In the genomic region with DNA sequence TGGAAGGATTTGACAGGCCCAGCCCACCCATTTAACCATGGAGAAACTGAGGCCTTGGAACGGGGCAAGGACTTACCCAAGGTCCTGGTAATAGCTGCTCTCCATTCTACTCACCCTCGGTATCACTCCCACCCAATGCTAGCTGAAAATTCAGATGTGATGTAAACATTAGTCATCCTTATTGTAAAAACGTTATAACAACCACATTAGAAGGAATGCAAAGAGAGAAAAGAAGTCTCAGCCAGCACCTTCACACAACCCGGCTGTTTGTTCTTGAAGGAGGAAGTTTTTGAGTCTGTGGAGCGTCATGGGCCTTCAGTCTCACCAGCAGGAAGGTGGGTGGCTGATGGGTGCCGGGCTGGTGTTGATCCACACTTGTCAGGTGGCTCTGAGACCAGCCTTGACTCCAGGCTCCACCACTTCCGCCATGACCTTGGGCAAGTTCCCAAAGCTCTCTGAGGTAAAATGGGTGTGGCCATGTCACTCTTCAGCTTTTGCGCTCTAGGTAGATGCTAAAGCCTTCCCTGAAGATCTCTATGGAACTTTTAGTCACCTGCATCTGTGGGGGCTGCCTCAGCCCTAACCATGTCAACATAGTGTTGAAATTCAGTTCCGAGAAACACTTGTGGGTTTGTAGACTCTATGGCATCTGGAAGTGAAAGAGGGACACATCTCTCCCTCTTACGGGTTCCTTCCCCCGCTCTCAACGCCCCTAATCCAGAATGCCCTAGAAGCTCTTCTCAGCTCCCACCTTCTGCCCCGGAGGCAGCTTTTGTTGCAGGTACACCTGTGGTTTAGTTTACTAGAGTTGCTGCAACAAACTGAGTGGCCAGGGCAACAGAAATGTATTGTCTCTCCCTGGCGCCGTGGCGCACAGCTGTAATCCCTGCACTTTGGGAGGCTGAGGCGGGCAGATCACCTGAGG, we compare ENCODE assay signal across 9 cellular contexts. TPM values are rescaled to one million over a fixed set of nuclear protein-coding genes. Genes with fewer than 3 reads are reported as not detected.
DNase-seq lines count a peak whose midpoint lies in the region; ATAC-seq and TF ChIP-seq lines count a peak whose summit lies in the region.
"Had no signal": no experiment of that assay in that cellular context is flagged by ENCODE, and none has a peak within 500 bp of the region (broad histone marks: within the 10 kb centered on the region; RNA-seq: fewer than 3 reads in every experiment).

No MANE protein-coding gene starts in this region.

- RAD21 ChIA-PET in HCT116 (lab: Charles Lee; ENCODE audit: low non-redundant PET in 1 of 2, low total read pairs in 2 of 2, uncharacterized antibody in 2 of 2, unreplicated experiment in 2 of 2) = no interaction called here

- WGBS in mammary epithelial cell (ENCODE audit: low coverage, missing lambda C conversion rate) = 67% methylated on average over 16 of the region's 17 CpGs

- H3K9ac ChIP-seq in HCT116 (ENCODE audit: low read length) (no peak overlapping the region), mammary epithelial cell (ENCODE audit: insufficient read depth, low read length) (no peak overlapping the region)

- no peaks in the 10 kb centered on the region for H3K9me3 ChIP-seq in HCT116 (ENCODE audit: control insufficient read depth in 1 of 2, insufficient read depth in 1 of 2, low read depth in 1 of 2, low read length in 2 of 2)
- no peaks in the 10 kb centered on the region for H3K9me3 ChIP-seq in mammary epithelial cell (replicated peaks; ENCODE audit: insufficient read depth, low read length)

- H3K9me2 ChIP-seq in HCT116 (ENCODE audit: insufficient read depth) = no peaks in the 10 kb centered on the region

- no peak for TF ChIP-seq RAD21 in HCT116 (IDR thresholded peaks at IDR 0.05; ENCODE audit: low read depth)

- H3K79me2 ChIP-seq in HCT116 (ENCODE audit: insufficient read depth, low read length) (no peaks in the 10 kb centered on the region), mammary epithelial cell (ENCODE audit: insufficient read depth, low read length) (no peaks in the 10 kb centered on the region)

- POLR2A ChIA-PET in HCT116 (lab: Charles Lee) = no interaction called here

- intact Hi-C loops in HCT116 (cut with micrococcal nuclease) = no loop called here
- intact Hi-C loops in mammary epithelial cell (cut with micrococcal nuclease) = no loop called here

- DNase-seq in HCT116 (ENCODE audit: low read depth, low spot score) = no peak
- peak; percentile 88 for DNase-seq in activated CD4-positive, alpha-beta T cell treated with anti-CD3 and anti-CD28 coated beads for 1 hour
- peak; percentile 88 for DNase-seq in mammary epithelial cell
- peak; percentile 76 to 96 for DNase-seq in stimulated activated CD4-positive, alpha-beta T cell treated with anti-CD3 and anti-CD28 coated beads, Interleukin-4, amount 100 ng/mL, for 4 hours
- no peak for DNase-seq in cerebellum (ENCODE audit: low spot score)
- no peak for DNase-seq in erythroblast (lab: John Stamatoyannopoulos, UW)

- TF ChIP-seq POLR2A in HCT116 (IDR thresholded peaks at IDR 0.05; ENCODE audit: borderline replicate concordance, extremely low read depth, insufficient read depth, insufficient read length) (no peak), erythroblast (IDR thresholded peaks at IDR 0.05; ENCODE audit: low read length) (no peak)

- H3K4me1 ChIP-seq in HCT116 (ENCODE audit: control insufficient read depth in 1 of 2, insufficient read depth in 2 of 2, low read length in 2 of 2) (peaks cover 3 to 9% of the 10 kb centered on the region in 2 experiments; a peak in 3 of 4 replicates), mammary epithelial cell (ENCODE audit: insufficient read depth, low read length) (peaks cover 11% of the 10 kb centered on the region)

- CTCF ChIA-PET in HCT116 (lab: Charles Lee) = no interaction called here
- CTCF ChIA-PET in mammary epithelial cell (lab: Charles Lee; ENCODE audit: low non-redundant PET) = interaction anchor here (0.6 kb wide), 1 partner anchor 73 kb away, joined by 4 read pairs; no protein-coding TSS in a partner anchor

- no peak overlapping the region for H2AFZ ChIP-seq in HCT116 (ENCODE audit: low read depth, low read length, poor library complexity, severe bottlenecking)
- peak overlapping the region; percentile 19 for H2AFZ ChIP-seq in mammary epithelial cell (ENCODE audit: low read depth, low read length)

- H3K4me2 ChIP-seq in HCT116 (ENCODE audit: low read length) (peak overlapping the region; percentile 12; the same call in 1 of the 2 replicates), mammary epithelial cell (ENCODE audit: insufficient read depth, low read depth, low read length) (peak overlapping the region; percentile 34)

- in situ Hi-C loops in mammary epithelial cell (cut with MboI; ENCODE audit: low sequenced_read_pairs in 2 of 2) = no loop called here

- ATAC-seq in HCT116 (peak; percentile 47; the same call in 1 of the 2 replicates), HG03159 (IDR thresholded peaks at IDR 0.05; ENCODE audit: unreplicated experiment) (no peak), GM21526 (IDR thresholded peaks at IDR 0.05; ENCODE audit: low FRiP score, unreplicated experiment) (no peak)

- dilution Hi-C loops in mammary epithelial cell (cut with HindIII; ENCODE audit: low sequenced_read_pairs) = no loop called here

- H3K27ac ChIP-seq in HCT116 (ENCODE audit: low read depth, low read length) = no peak overlapping the region
- peak overlapping the region; percentile 23 for H3K27ac ChIP-seq in mammary epithelial cell (ENCODE audit: insufficient read depth, low read depth, low read length)
- H3K27ac ChIP-seq: SK-N-MC had no signal

- no peaks in the 10 kb centered on the region for H3K36me3 ChIP-seq in HCT116 (ENCODE audit: control insufficient read depth in 1 of 2, insufficient read depth in 2 of 2, low read length in 2 of 2)
- no peaks in the 10 kb centered on the region for H3K36me3 ChIP-seq in mammary epithelial cell (ENCODE audit: insufficient read depth, low read length)

- BruUV-seq in HCT116 (replicated peaks; lab: Mats Ljungman, UMichigan) (no TSS peak), mammary epithelial cell (replicated peaks; lab: Mats Ljungman, UMichigan) (TSS peak; percentile 90)

- H4K20me1 ChIP-seq in HCT116 (ENCODE audit: insufficient read depth) = no peaks in the 10 kb centered on the region
- H4K20me1 ChIP-seq in mammary epithelial cell (ENCODE audit: insufficient read depth, low read length) = no peaks in the 10 kb centered on the region

- H3K4me3 ChIP-seq in HCT116 (replicated peaks in 1 of 2; ENCODE audit: low read depth in 1 of 2, low read length in 2 of 2) = no peak overlapping the region
- H3K4me3 ChIP-seq in mammary epithelial cell (replicated peaks in 1 of 3; ENCODE audit: insufficient read depth in 1 of 3, low read depth in 2 of 3, low read length in 3 of 3) = no peak overlapping the region
- H3K4me3 ChIP-seq: SK-N-MC had no signal

- TF ChIP-seq CTCF in HCT116 (IDR thresholded peaks at IDR 0.05 in 2 of 3, conservative IDR thresholded peaks at IDR 0.05 in 1 of 3; ENCODE audit: borderline replicate concordance in 1 of 3, insufficient read depth in 1 of 3, low read depth in 2 of 3, low read length in 2 of 3) (no peak), mammary epithelial cell (conservative IDR thresholded peaks at IDR 0.05 in 1 of 2, IDR thresholded peaks at IDR 0.05 in 1 of 2; ENCODE audit: extremely low read depth in 1 of 2, insufficient read depth in 1 of 2, low read depth in 1 of 2, low read length in 2 of 2) (no peak)

- H3K27me3 ChIP-seq in HCT116 (ENCODE audit: insufficient read depth, low read length) (no peaks in the 10 kb centered on the region), mammary epithelial cell (ENCODE audit: insufficient read depth, low read length) (no peaks in the 10 kb centered on the region)

TF ChIP-seq in HCT116, 20 proteins besides CTCF, POLR2A, EP300 and RAD21 (continues in another document):
- TF ChIP-seq CBX3 (IDR thresholded peaks at IDR 0.05; ENCODE audit: low read depth) (no peak), EZH2 (IDR thresholded peaks at IDR 0.05) (no peak), EZH2phosphoT487 (IDR thresholded peaks at IDR 0.05; ENCODE audit: borderline replicate concordance) (no peak), SRF (IDR thresholded peaks at IDR 0.05; ENCODE audit: low read depth) (no peak), ZFX (IDR thresholded peaks at IDR 0.05) (no peak)
- TF ChIP-seq, protein P1, sequence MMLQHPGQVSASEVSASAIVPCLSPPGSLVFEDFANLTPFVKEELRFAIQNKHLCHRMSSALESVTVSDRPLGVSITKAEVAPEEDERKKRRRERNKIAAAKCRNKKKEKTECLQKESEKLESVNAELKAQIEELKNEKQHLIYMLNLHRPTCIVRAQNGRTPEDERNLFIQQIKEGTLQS (IDR thresholded peaks at IDR 0.05) = no peak
- TF ChIP-seq, protein P2, sequence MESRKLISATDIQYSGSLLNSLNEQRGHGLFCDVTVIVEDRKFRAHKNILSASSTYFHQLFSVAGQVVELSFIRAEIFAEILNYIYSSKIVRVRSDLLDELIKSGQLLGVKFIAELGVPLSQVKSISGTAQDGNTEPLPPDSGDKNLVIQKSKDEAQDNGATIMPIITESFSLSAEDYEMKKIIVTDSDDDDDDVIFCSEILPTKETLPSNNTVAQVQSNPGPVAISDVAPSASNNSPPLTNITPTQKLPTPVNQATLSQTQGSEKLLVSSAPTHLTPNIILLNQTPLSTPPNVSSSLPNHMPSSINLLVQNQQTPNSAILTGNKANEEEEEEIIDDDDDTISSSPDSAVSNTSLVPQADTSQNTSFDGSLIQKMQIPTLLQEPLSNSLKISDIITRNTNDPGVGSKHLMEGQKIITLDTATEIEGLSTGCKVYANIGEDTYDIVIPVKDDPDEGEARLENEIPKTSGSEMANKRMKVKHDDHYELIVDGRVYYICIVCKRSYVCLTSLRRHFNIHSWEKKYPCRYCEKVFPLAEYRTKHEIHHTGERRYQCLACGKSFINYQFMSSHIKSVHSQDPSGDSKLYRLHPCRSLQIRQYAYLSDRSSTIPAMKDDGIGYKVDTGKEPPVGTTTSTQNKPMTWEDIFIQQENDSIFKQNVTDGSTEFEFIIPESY (IDR thresholded peaks at IDR 0.05; ENCODE audit: extremely low read depth, insufficient replicate concordance, low read length) = no peak

RNA-seq across cellular contexts. Expression of a gene that starts 14.8 kb away (rescaled TPM):
- total RNA-seq in HCT116 (2021; ENCODE audit: unreplicated experiment) = 1.4 TPM
- polyA plus RNA-seq in HCT116 (2012) = 0.56 TPM in 1 of 2 replicates, not detected in the other
- total RNA-seq in mammary epithelial cell = not detected
- polyA plus RNA-seq in mammary epithelial cell = not detected
- polyA minus RNA-seq in mammary epithelial cell = not detected
- total RNA-seq in cerebellum = 0.27 TPM

RNA-seq across cellular contexts. Expression of a gene that starts 34.3 kb away (rescaled TPM):
- total RNA-seq in HCT116 (2021; ENCODE audit: unreplicated experiment) = not detected
- polyA plus RNA-seq in HCT116 (2012) = 0.09 TPM in 1 of 2 replicates, not detected in the other
- total RNA-seq in mammary epithelial cell = under 1 TPM; 0.16 to 0.17 TPM
- polyA plus RNA-seq in mammary epithelial cell = 0.07 TPM
- not detected for polyA minus RNA-seq in mammary epithelial cell
- total RNA-seq in cerebellum = 3.3 TPM

Comparison
In these comparisons a context has a peak if more than half of its experiments do, and no peak if none do; other contexts are left out.
1. DNase-seq: peak in activated CD4-positive, alpha-beta T cell treated with anti-CD3 and anti-CD28 coated beads for 1 hour (single experiment), mammary epithelial cell (single experiment) and stimulated activated CD4-positive, alpha-beta T cell treated with anti-CD3 and anti-CD28 coated beads, Interleukin-4, amount 100 ng/mL, for 4 hours (2 of 2); none in HCT116 (single experiment), cerebellum (single experiment) and erythroblast (0 of 2).